In the genomic region with DNA sequence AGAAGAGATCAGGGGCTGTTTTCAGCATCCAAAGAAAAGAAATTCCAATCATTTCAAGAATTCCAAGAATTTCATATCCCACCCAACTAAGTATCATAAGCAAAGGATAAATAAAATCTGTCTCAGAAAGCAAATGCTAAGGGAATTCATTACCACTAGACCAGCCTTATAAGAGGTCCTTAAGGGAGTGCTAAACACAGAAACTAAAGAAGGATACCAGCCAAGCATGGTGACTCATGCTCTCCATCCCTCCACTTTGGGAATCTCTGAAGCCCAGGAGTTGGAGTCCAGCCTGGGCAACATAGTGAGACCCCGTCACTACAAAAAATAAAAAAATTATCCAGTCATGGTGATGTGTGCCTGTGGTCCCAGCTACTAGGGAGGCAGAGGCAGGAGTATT, we compare ENCODE assay signal across 16 cellular contexts. TPM values are rescaled to one million over a fixed set of nuclear protein-coding genes. Genes with fewer than 3 reads are reported as not detected.
A peak's percentile ranks its signal among the peaks of the same experiment; 100 is the strongest.
DNase-seq lines count a peak whose midpoint lies in the region; ATAC-seq, FAIRE-seq and TF ChIP-seq lines count a peak whose summit lies in the region.
"Had no signal": no experiment of that assay in that cellular context is flagged by ENCODE, and none has a peak within 500 bp of the region (broad histone marks: within the 10 kb centered on the region; RNA-seq: fewer than 3 reads in every experiment).

No MANE protein-coding gene starts in this region.

- no peak overlapping the region for H4K5ac ChIP-seq in mesendoderm (ENCODE audit: low read length)

- DNase-seq in A172 (ENCODE audit: low spot score): peak; percentile 83
- peak; percentile 47 for DNase-seq in astrocyte (ENCODE audit: low read depth)
- DNase-seq in mesendoderm: peak; percentile 38
- no peak for DNase-seq in NCI-H510A treated with DMSO at 0.1 percent for 48 hours (lab: John Stamatoyannopoulos, UW)
- DNase-seq in NCI-H510A (lab: John Stamatoyannopoulos, UW): no peak
- DNase-seq in HuH-7.5 (ENCODE audit: low spot score): no peak
- DNase-seq: 8988T, C1 segment of cervical spinal cord, DMS 273 treated with DMSO at 0.1 percent for 48 hours, H9, NCI-H1048, NCI-H146, NCI-H2081 treated with DMSO at 0.1 percent for 48 hours, NCI-H2227 treated with DMSO at 0.1 percent for 48 hours had no signal

- H3K4ac ChIP-seq in mesendoderm (ENCODE audit: low read depth, low read length): peak overlapping the region; percentile 90

- H3K27ac ChIP-seq in HUES6 (ENCODE audit: low read depth, low read length) (peak overlapping the region; percentile 41; the same call in 1 of the 2 replicates), astrocyte (ENCODE audit: low read depth, low read length) (no peak overlapping the region), mesendoderm (ENCODE audit: low read depth, low read length) (peak overlapping the region; percentile 46)

- H3K9ac ChIP-seq in HUES6 (ENCODE audit: low read length) (no peak overlapping the region), astrocyte (ENCODE audit: low read length) (no peak overlapping the region), mesendoderm (ENCODE audit: low read length) (no peak overlapping the region)

- peaks cover 20% of the 10 kb centered on the region for H3K27me3 Mint-ChIP-seq in astrocyte (ENCODE audit: low read depth, unreplicated experiment)

- H4K8ac ChIP-seq in mesendoderm (ENCODE audit: low read depth, low read length): no peak overlapping the region

- H3K79me1 ChIP-seq in mesendoderm (ENCODE audit: low read length): no peaks in the 10 kb centered on the region

- no peaks in the 10 kb centered on the region for H3K4me1 Mint-ChIP-seq in astrocyte (ENCODE audit: low read depth, unreplicated experiment)

- H3K27ac Mint-ChIP-seq in astrocyte (ENCODE audit: unreplicated experiment): no peak overlapping the region

- peak overlapping the region; percentile 87 for H3K18ac ChIP-seq in mesendoderm (ENCODE audit: low read length)

- H2AK5ac ChIP-seq in mesendoderm (ENCODE audit: low read length): peak overlapping the region; percentile 82

- H3K4me2 ChIP-seq in astrocyte (ENCODE audit: low read length) (no peak overlapping the region), mesendoderm (ENCODE audit: low read length) (no peak overlapping the region)

- no peaks in the 10 kb centered on the region for H4K20me1 ChIP-seq in astrocyte (ENCODE audit: insufficient read depth, low read length)

- H2BK120ac ChIP-seq in mesendoderm (ENCODE audit: low read depth, low read length): peak overlapping the region; percentile 93

- no peaks in the 10 kb centered on the region for H3K36me3 ChIP-seq in HUES6 (ENCODE audit: control insufficient read depth, insufficient read depth, low read length)
- no peaks in the 10 kb centered on the region for H3K36me3 ChIP-seq in astrocyte (ENCODE audit: insufficient read depth, low read length)
- no peaks in the 10 kb centered on the region for H3K36me3 ChIP-seq in mesendoderm (ENCODE audit: control insufficient read depth, insufficient read depth, low read length)

- TF ChIP-seq CTCF in astrocyte (IDR thresholded peaks at IDR 0.05; ENCODE audit: insufficient read depth, low read depth, low read length): no peak

- no peak overlapping the region for H3K56ac ChIP-seq in mesendoderm (ENCODE audit: low read length)

- no peak overlapping the region for H3K4me3 ChIP-seq in HUES6 (ENCODE audit: low read depth, low read length)
- H3K4me3 ChIP-seq in astrocyte (ENCODE audit: insufficient read depth, low read depth, low read length): no peak overlapping the region
- H3K4me3 ChIP-seq in mesendoderm (ENCODE audit: low read length): no peak overlapping the region

- no peak for ATAC-seq in HG03439 (IDR thresholded peaks at IDR 0.05; ENCODE audit: unreplicated experiment)

- H3K36me3 Mint-ChIP-seq in astrocyte (ENCODE audit: low read depth, unreplicated experiment): no peaks in the 10 kb centered on the region

- peak overlapping the region; percentile 47 for H2BK15ac ChIP-seq in mesendoderm (replicated peaks; ENCODE audit: low read depth)

- peaks cover 5% of the 10 kb centered on the region for H3K9me3 Mint-ChIP-seq in astrocyte (ENCODE audit: unreplicated experiment)

- WGBS in mesendoderm (ENCODE audit: extremely low coverage, insufficient coverage, low lambda C conversion rate): no CpG with 5 or more reads among the region's 1 CpG

- H2AFZ ChIP-seq in astrocyte (ENCODE audit: low read depth, low read length): no peak overlapping the region

- peaks cover 3% of the 10 kb centered on the region; the same call in 1 of the 2 replicates for H3K9me3 ChIP-seq in HUES6 (ENCODE audit: control insufficient read depth, insufficient read depth, low read depth, low read length)
- no peaks in the 10 kb centered on the region for H3K9me3 ChIP-seq in astrocyte (ENCODE audit: insufficient read depth, low read depth, low read length)

- peaks cover 17% of the 10 kb centered on the region for H3K4me1 ChIP-seq in HUES6 (ENCODE audit: control insufficient read depth, insufficient read depth, low read length)
- H3K4me1 ChIP-seq in astrocyte (ENCODE audit: insufficient read depth, low read length): no peaks in the 10 kb centered on the region
- peaks cover 3% of the 10 kb centered on the region for H3K4me1 ChIP-seq in mesendoderm (ENCODE audit: control insufficient read depth, low read depth, low read length)

- H3K79me2 ChIP-seq in astrocyte (ENCODE audit: insufficient read depth, low read length): no peaks in the 10 kb centered on the region
- no peaks in the 10 kb centered on the region for H3K79me2 ChIP-seq in mesendoderm (ENCODE audit: control insufficient read depth, insufficient read depth, low read length)

- no peak overlapping the region for H3K23ac ChIP-seq in mesendoderm (ENCODE audit: low read length)

- H3K27me3 ChIP-seq in HUES6 (ENCODE audit: control insufficient read depth, insufficient read depth, low read length) (no peaks in the 10 kb centered on the region), astrocyte (ENCODE audit: insufficient read depth, low read length) (no peaks in the 10 kb centered on the region), mesendoderm (ENCODE audit: insufficient read depth, low read length, poor library complexity) (no peaks in the 10 kb centered on the region)

- peak overlapping the region; percentile 59 for H2BK5ac ChIP-seq in mesendoderm (ENCODE audit: low read length)

- FAIRE-seq in astrocyte (lab: Jason Lieb, UNC): no peak

- H3K4me3 Mint-ChIP-seq in astrocyte (ENCODE audit: unreplicated experiment): no peak overlapping the region
- H3K4me3 Mint-ChIP-seq: H9 had no signal

RNA-seq across cellular contexts. Expression of a gene that starts 17.8 kb away (rescaled TPM):
- 66.0 and 69.0 TPM in 2 replicates for total RNA-seq in A172 (2014; rRNA removed; shearing (Covaris generic))
- 37.8 and 40.8 TPM in 2 replicates for total RNA-seq in astrocyte
- 40.9 TPM for polyA plus RNA-seq in mesendoderm (2013, experiment 1 of 2)
- polyA plus RNA-seq in mesendoderm (2013, experiment 2 of 2): 40.4 TPM

RNA-seq across cellular contexts. Expression of a gene that starts 49.6 kb away (rescaled TPM):
- total RNA-seq in A172 (2014; rRNA removed; shearing (Covaris generic)): 51.5 and 65.9 TPM in 2 replicates
- 48.0 and 54.7 TPM in 2 replicates for total RNA-seq in astrocyte
- 43.8 TPM for polyA plus RNA-seq in mesendoderm (2013, experiment 1 of 2)
- 45.8 TPM for polyA plus RNA-seq in mesendoderm (2013, experiment 2 of 2)

Comparison
In these comparisons a context has a peak if more than half of its experiments do, and no peak if none do; other contexts are left out.
1. DNase-seq: peak in A172 (single experiment), astrocyte (single experiment) and mesendoderm (single experiment); none in NCI-H510A treated with DMSO at 0.1 percent for 48 hours (single experiment), NCI-H510A (single experiment) and HuH-7.5 (single experiment).